Comparison of ENCODE assay signal across 2 cellular contexts in the genomic region with DNA sequence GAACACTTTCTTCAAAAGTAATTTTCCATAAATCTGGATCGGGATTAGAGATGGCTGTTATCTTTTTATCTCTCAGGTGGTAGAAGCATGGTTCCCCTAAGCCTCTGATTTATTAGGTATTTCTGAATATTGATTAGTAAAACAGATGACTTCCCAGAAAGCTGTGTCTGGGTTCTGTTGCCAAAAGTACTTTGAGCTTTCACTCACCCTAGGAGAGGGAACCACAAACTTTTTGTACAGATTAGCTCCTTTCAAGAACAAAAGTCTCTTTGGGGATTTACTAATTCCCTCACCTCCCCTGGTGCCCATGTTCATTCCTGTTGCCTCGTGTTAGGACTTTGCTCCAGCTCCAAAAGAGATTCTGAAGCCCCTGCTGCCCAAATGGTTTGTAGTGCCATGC.
TF ChIP-seq lines count a peak whose summit lies in the region.

No MANE protein-coding gene starts in this region.

TF ChIP-seq in liver, 16 proteins besides CTCF, POLR2A, EP300 and RAD21:
- TF ChIP-seq HNF4A (conservative IDR thresholded peaks at IDR 0.05) (peak; percentile 68 to 82), NR2F2 (IDR thresholded peaks at IDR 0.05) (no peak), YY1 (IDR thresholded peaks at IDR 0.05) (no peak), SP1 (IDR thresholded peaks at IDR 0.05) (peak; percentile 55), HNF4G (IDR thresholded peaks at IDR 0.05) (peak; percentile 60), RXRA (IDR thresholded peaks at IDR 0.05) (peak in 1 of 2 donors; percentile 11)
- TF ChIP-seq, protein P1, sequence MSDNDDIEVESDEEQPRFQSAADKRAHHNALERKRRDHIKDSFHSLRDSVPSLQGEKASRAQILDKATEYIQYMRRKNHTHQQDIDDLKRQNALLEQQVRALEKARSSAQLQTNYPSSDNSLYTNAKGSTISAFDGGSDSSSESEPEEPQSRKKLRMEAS (IDR thresholded peaks at IDR 0.05) = peak; percentile 28

TF ChIP-seq in HepG2, 621 proteins besides CTCF, POLR2A, EP300 and RAD21:
- TF ChIP-seq, protein P1 (IDR thresholded peaks at IDR 0.05) = no peak
- no peak for TF ChIP-seq ZNF256 (CRISPR knock-in tag; conservative IDR thresholded peaks at IDR 0.05)
- TF ChIP-seq HHEX (CRISPR knock-in tag; IDR thresholded peaks at IDR 0.05) = no peak
- TF ChIP-seq CBFB (CRISPR knock-in tag; IDR thresholded peaks at IDR 0.05) = no peak
- TF ChIP-seq, protein P2, sequence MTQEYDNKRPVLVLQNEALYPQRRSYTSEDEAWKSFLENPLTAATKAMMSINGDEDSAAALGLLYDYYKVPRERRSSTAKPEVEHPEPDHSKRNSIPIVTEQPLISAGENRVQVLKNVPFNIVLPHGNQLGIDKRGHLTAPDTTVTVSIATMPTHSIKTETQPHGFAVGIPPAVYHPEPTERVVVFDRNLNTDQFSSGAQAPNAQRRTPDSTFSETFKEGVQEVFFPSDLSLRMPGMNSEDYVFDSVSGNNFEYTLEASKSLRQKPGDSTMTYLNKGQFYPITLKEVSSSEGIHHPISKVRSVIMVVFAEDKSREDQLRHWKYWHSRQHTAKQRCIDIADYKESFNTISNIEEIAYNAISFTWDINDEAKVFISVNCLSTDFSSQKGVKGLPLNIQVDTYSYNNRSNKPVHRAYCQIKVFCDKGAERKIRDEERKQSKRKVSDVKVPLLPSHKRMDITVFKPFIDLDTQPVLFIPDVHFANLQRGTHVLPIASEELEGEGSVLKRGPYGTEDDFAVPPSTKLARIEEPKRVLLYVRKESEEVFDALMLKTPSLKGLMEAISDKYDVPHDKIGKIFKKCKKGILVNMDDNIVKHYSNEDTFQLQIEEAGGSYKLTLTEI (CRISPR knock-in tag; conservative IDR thresholded peaks at IDR 0.05) = no peak
- TF ChIP-seq SMARCE1 (IDR thresholded peaks at IDR 0.05; ENCODE audit: borderline replicate concordance) = no peak
- TF ChIP-seq, protein P3, sequence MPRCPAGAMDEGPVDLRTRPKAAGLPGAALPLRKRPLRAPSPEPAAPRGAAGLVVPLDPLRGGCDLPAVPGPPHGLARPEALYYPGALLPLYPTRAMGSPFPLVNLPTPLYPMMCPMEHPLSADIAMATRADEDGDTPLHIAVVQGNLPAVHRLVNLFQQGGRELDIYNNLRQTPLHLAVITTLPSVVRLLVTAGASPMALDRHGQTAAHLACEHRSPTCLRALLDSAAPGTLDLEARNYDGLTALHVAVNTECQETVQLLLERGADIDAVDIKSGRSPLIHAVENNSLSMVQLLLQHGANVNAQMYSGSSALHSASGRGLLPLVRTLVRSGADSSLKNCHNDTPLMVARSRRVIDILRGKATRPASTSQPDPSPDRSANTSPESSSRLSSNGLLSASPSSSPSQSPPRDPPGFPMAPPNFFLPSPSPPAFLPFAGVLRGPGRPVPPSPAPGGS (CRISPR knock-in tag; IDR thresholded peaks at IDR 0.05) = no peak
